ENCODE assay signal across 27 cellular contexts in genomic region chr5:128591598-128592455, GRCh38. TPM values are rescaled to one million over a fixed set of nuclear protein-coding genes. Genes with fewer than 3 reads are reported as not detected.
"Had no signal": no experiment of that assay in that cellular context is flagged by ENCODE, and none has a peak within 500 bp of the region (broad histone marks: within the 10 kb centered on the region; RNA-seq: fewer than 3 reads in every experiment).

No MANE protein-coding gene starts in this region.

- H3K27me3 ChIP-seq: esophagus squamous epithelium, gastrocnemius medialis, spleen, suprapubic skin, tibial artery, upper lobe of right lung had no signal

- H3K36me3 ChIP-seq: esophagus squamous epithelium, gastrocnemius medialis, left ventricle myocardium inferior, spleen, suprapubic skin, tibial artery, upper lobe of right lung had no signal

- DNase-seq: activated CD4-positive, alpha-beta memory T cell treated with anti-CD3 and anti-CD28 coated beads, Interleukin-2, amount 10 ng/mL, durations not matched to agents 7 days and 5 days; activated CD4-positive, alpha-beta T cell treated with anti-CD3 and anti-CD28 coated beads for 1 hour; activated CD4-positive, alpha-beta T cell treated with anti-CD3 and anti-CD28 coated beads, Interleukin-2, amount 10 ng/mL, durations not matched to agents 7 days and 5 days; activated CD8-positive, alpha-beta memory T cell treated with anti-CD3 and anti-CD28 coated beads, Interleukin-2, amount 50 U/mL, for 48 hours; activated gamma-delta T cell; activated naive CD4-positive, alpha-beta T cell treated with anti-CD3 and anti-CD28 coated beads, Interleukin-2, amount 10 ng/mL, durations not matched to agents 7 days and 5 days; activated T-cell treated with anti-CD3 and anti-CD28 coated beads, Interleukin-2, amount 50 U/mL, for 24 hours; amygdala; caudate nucleus; esophagus squamous epithelium; gastrocnemius medialis; glutamatergic neuron; islet precursor cell; left ventricle myocardium inferior; mesendoderm; natural killer cell; posterior cingulate gyrus; right cardiac atrium; spleen; stimulated activated naive CD4-positive, alpha-beta T cell; T-helper 2 cell; tibial artery; upper lobe of right lung had no signal

- ATAC-seq: gastrocnemius medialis, natural killer cell, right cardiac atrium, upper lobe of right lung, WTC11 had no signal

- H3K27ac ChIP-seq: epithelial cell of prostate, esophagus squamous epithelium, gastrocnemius medialis, left ventricle myocardium inferior, spleen, suprapubic skin, tibial artery, upper lobe of right lung had no signal

- H3K4me1 ChIP-seq: esophagus squamous epithelium, gastrocnemius medialis, left ventricle myocardium inferior, spleen, suprapubic skin, tibial artery, upper lobe of right lung had no signal

- H3K9me3 ChIP-seq: esophagus squamous epithelium, gastrocnemius medialis, left ventricle myocardium inferior, spleen, suprapubic skin, tibial artery, upper lobe of right lung had no signal

- H3K4me3 ChIP-seq: esophagus squamous epithelium, gastrocnemius medialis, left ventricle myocardium inferior, lung, spleen, suprapubic skin, tibial artery, upper lobe of right lung had no signal

RNA-seq across cellular contexts. Expression of gene FBN2, which starts 53.8 kb away (rescaled TPM):
- total RNA-seq: activated CD4-positive, alpha-beta memory T cell treated with anti-CD3 and anti-CD28 coated beads, Interleukin-2, amount 10 ng/mL, durations not matched to agents 7 days and 5 days; activated CD4-positive, alpha-beta T cell treated with anti-CD3 and anti-CD28 coated beads, Interleukin-2, amount 10 ng/mL, durations not matched to agents 7 days and 5 days had no signal
